ENCODE assay signal across 10 cellular contexts in genomic region chr6:91653954-91654843, GRCh38.
DNase-seq lines count a peak whose midpoint lies in the region; ATAC-seq and TF ChIP-seq lines count a peak whose summit lies in the region.
"Had no signal": no experiment of that assay in that cellular context is flagged by ENCODE, and none has a peak within 500 bp of the region (broad histone marks: within the 10 kb centered on the region; RNA-seq: fewer than 3 reads in every experiment).

No MANE protein-coding gene starts in this region.

- no peaks in the 10 kb centered on the region for H3K9me3 ChIP-seq in parathyroid adenoma (ENCODE audit: control insufficient read depth, low read length)
- H3K9me3 ChIP-seq: testis had no signal

- H3K4me3 Mint-ChIP-seq in brain: peak overlapping the region; percentile 9 to 69 (median 36)
- H3K4me3 Mint-ChIP-seq: activated naive CD8-positive, alpha-beta T cell treated with anti-CD3 and anti-CD28 coated beads for 36 hours; dendritic cell treated with granulocyte-macrophage colony-stimulating factor and Interleukin-4, amounts not matched to agents 40 ng/mL and 50 ng/mL, for 4 days had no signal

- no peak overlapping the region for H3K9ac ChIP-seq in parathyroid adenoma

- H3K36me3 Mint-ChIP-seq in brain: no peaks in the 10 kb centered on the region
- H3K36me3 Mint-ChIP-seq: activated naive CD8-positive, alpha-beta T cell treated with anti-CD3 and anti-CD28 coated beads for 36 hours had no signal

- DNase-seq in NAMALWA (ENCODE audit: low spot score) (peak; percentile 21), NCI-H2227 treated with DMSO at 0.1 percent for 48 hours (lab: John Stamatoyannopoulos, UW) (peak; percentile 61), COLO829 (ENCODE audit: low spot score) (no peak)
- DNase-seq in stimulated activated CD4-positive, alpha-beta T cell treated with anti-CD3 and anti-CD28 coated beads, Interleukin-15, amount 100 ng/mL, for 24 hours: no peak
- DNase-seq: activated naive CD8-positive, alpha-beta T cell treated with anti-CD3 and anti-CD28 coated beads for 36 hours; testis had no signal

- H3K9me3 Mint-ChIP-seq in brain: peaks cover 0 to 4% (median 2%) of the 10 kb centered on the region in 5 experiments

- ATAC-seq in GM21619 (IDR thresholded peaks at IDR 0.05; ENCODE audit: unreplicated experiment): no peak

- H3K4me1 ChIP-seq in parathyroid adenoma: no peaks in the 10 kb centered on the region

- peaks cover 47% of the 10 kb centered on the region for H3K4me1 Mint-ChIP-seq in brain
- H3K4me1 Mint-ChIP-seq: activated naive CD8-positive, alpha-beta T cell treated with anti-CD3 and anti-CD28 coated beads for 36 hours had no signal

- TF ChIP-seq CTCF in brain (conservative IDR thresholded peaks at IDR 0.05) (no peak), parathyroid adenoma (IDR thresholded peaks at IDR 0.05) (no peak)

- no peak overlapping the region for H2AFZ ChIP-seq in parathyroid adenoma

- no peaks in the 10 kb centered on the region for H3K79me2 ChIP-seq in parathyroid adenoma

- peak overlapping the region; percentile 21 for H3K4me2 ChIP-seq in parathyroid adenoma (ENCODE audit: low read length)

- H3K27ac ChIP-seq in parathyroid adenoma: no peak overlapping the region
- H3K27ac ChIP-seq: testis had no signal

- H3K27ac Mint-ChIP-seq in brain: peak overlapping the region; percentile 14 to 91 (median 67)
- H3K27ac Mint-ChIP-seq: activated naive CD8-positive, alpha-beta T cell treated with anti-CD3 and anti-CD28 coated beads for 36 hours; dendritic cell treated with granulocyte-macrophage colony-stimulating factor and Interleukin-4, amounts not matched to agents 40 ng/mL and 50 ng/mL, for 4 days had no signal

- no peaks in the 10 kb centered on the region for H3K36me3 ChIP-seq in parathyroid adenoma (ENCODE audit: control insufficient read depth, insufficient read depth, low read length)

- no peak overlapping the region for H3K4me3 ChIP-seq in parathyroid adenoma (ENCODE audit: low read depth, low read length)
- H3K4me3 ChIP-seq: testis had no signal

- peaks cover 4% of the 10 kb centered on the region for H3K27me3 Mint-ChIP-seq in brain
- H3K27me3 Mint-ChIP-seq: activated naive CD8-positive, alpha-beta T cell treated with anti-CD3 and anti-CD28 coated beads for 36 hours; dendritic cell treated with granulocyte-macrophage colony-stimulating factor and Interleukin-4, amounts not matched to agents 40 ng/mL and 50 ng/mL, for 4 days had no signal

- H3K27me3 ChIP-seq in parathyroid adenoma (ENCODE audit: control insufficient read depth, insufficient read depth, low read length): no peaks in the 10 kb centered on the region
- H3K27me3 ChIP-seq: testis had no signal

Comparison
In these comparisons a context has a peak if more than half of its experiments do, and no peak if none do; other contexts are left out.
1. DNase-seq: peak in NAMALWA (single experiment) and NCI-H2227 treated with DMSO at 0.1 percent for 48 hours (single experiment); none in COLO829 (single experiment) and stimulated activated CD4-positive, alpha-beta T cell treated with anti-CD3 and anti-CD28 coated beads, Interleukin-15, amount 100 ng/mL, for 24 hours (single experiment).